ENCODE assay signal across 8 cellular contexts in the genomic region with DNA sequence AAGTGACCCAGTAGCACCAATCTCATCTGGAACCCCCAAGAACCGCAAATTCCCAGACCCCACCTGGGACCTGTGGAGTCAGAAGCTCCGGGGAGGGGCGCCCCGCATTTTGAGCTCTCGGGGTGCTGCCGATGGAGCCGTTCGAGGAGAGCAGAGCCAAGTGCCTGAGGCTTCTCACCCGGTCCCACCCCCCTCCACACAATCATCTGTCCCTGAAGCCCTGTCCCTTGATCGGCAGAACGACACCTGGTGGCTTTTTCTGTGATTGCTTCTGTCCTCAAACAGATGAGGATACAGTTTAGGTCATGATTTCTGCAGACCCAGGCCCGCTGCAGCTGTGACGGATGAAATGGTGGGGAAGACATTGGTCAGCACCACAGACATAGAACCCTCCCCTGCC.
DNase-seq lines count a peak whose midpoint lies in the region; ATAC-seq, FAIRE-seq and TF ChIP-seq lines count a peak whose summit lies in the region.

No MANE protein-coding gene starts in this region.

- H3K4me3 ChIP-seq in keratinocyte (ENCODE audit: control insufficient read depth in 2 of 3, extremely low read depth in 1 of 3, insufficient read depth in 2 of 3, low read depth in 1 of 3, low read length in 3 of 3) = no peak overlapping the region
- H3K4me3 ChIP-seq in upper lobe of left lung = no peak overlapping the region

- DNase-seq in SIG-M5 treated with dmso at 0.1 percent for 504 hours (lab: John Stamatoyannopoulos, UW; ENCODE audit: unreplicated experiment) (peak; percentile 9), SIG-M5 (lab: John Stamatoyannopoulos, UW) (no peak), NCI-H2227 treated with DMSO at 0.1 percent for 48 hours (lab: John Stamatoyannopoulos, UW) (peak; percentile 75), keratinocyte (ENCODE audit: low read depth, low spot score) (no peak), upper lobe of left lung (no peak)
- peak; percentile 7 to 17 for DNase-seq in activated T-helper 1 cell treated with anti-CD3 and anti-CD28 coated beads, Interleukin-2, amount 50 U/mL, for 16 hours (ENCODE audit: low read depth in 1 of 2, low spot score in 1 of 2)

- H3K4me1 ChIP-seq in keratinocyte (ENCODE audit: control insufficient read depth, extremely low read depth, insufficient read depth, low read length) (no peaks in the 10 kb centered on the region), upper lobe of left lung (peaks cover 0 to 17% (median 0%) of the 10 kb centered on the region in 4 donors)

- 27 to 42% methylated on average over 9 to 13 of the region's 13 CpGs for WGBS in upper lobe of left lung, 2 donors

- FAIRE-seq in keratinocyte (lab: Jason Lieb, UNC) = no peak

- no peaks in the 10 kb centered on the region for H4K20me1 ChIP-seq in keratinocyte (ENCODE audit: control insufficient read depth, extremely low read depth, insufficient read depth, low read length)

- no peak overlapping the region for H2AFZ ChIP-seq in keratinocyte (ENCODE audit: control insufficient read depth, low read length)

- no peak overlapping the region for H3K27ac ChIP-seq in keratinocyte (ENCODE audit: control insufficient read depth, insufficient read depth, low read length)
- H3K27ac ChIP-seq in upper lobe of left lung = no peak overlapping the region

- peak; percentile 21 to 35 (median 33) for TF ChIP-seq CTCF in keratinocyte (optimal IDR thresholded peaks at IDR 0.05 in 1 of 3, IDR thresholded peaks at IDR 0.05 in 1 of 3, conservative IDR thresholded peaks at IDR 0.05 in 1 of 3; ENCODE audit: extremely low read depth in 1 of 3, insufficient read depth in 2 of 3, low read length in 3 of 3)
- peak in 4 of 6 experiments; percentile 23 to 33 (median 26) for TF ChIP-seq CTCF in upper lobe of left lung (IDR thresholded peaks at IDR 0.05)

- no peak overlapping the region for H3K4me2 ChIP-seq in keratinocyte (ENCODE audit: control insufficient read depth, extremely low read depth, insufficient read depth, low read depth, low read length)

- H3K9me3 ChIP-seq in keratinocyte (ENCODE audit: control insufficient read depth, low read depth, low read length) = peaks cover 1% of the 10 kb centered on the region
- no peaks in the 10 kb centered on the region for H3K9me3 ChIP-seq in upper lobe of left lung

- no peak overlapping the region for H3K9ac ChIP-seq in keratinocyte (ENCODE audit: control insufficient read depth, extremely low read depth, insufficient read depth, low read length)

- H3K27me3 ChIP-seq in keratinocyte (ENCODE audit: control insufficient read depth, extremely low read depth, insufficient read depth, low read length) = peaks cover 12% of the 10 kb centered on the region
- no peaks in the 10 kb centered on the region for H3K27me3 ChIP-seq in upper lobe of left lung

- TF ChIP-seq EP300 in upper lobe of left lung (IDR thresholded peaks at IDR 0.05) = no peak

- no peak for ATAC-seq in upper lobe of left lung (ENCODE audit: low FRiP score in 2 of 2)
- no peak for ATAC-seq in HG03457 (IDR thresholded peaks at IDR 0.05; ENCODE audit: unreplicated experiment)
- ATAC-seq in GM21423 (IDR thresholded peaks at IDR 0.05; ENCODE audit: unreplicated experiment) = no peak

- H3K36me3 ChIP-seq in keratinocyte (ENCODE audit: control insufficient read depth in 2 of 2, extremely low read depth in 1 of 2, insufficient read depth in 2 of 2, low read length in 2 of 2) (no peaks in the 10 kb centered on the region), upper lobe of left lung (no peaks in the 10 kb centered on the region)

- dilution Hi-C loops in keratinocyte (cut with MboI; ENCODE audit: extremely low pct_ligation_motif_present, low sequenced_read_pairs) = no loop called here

- no peaks in the 10 kb centered on the region for H3K9me1 ChIP-seq in keratinocyte (ENCODE audit: control insufficient read depth, extremely low read depth, insufficient read depth, low read length)

- no peaks in the 10 kb centered on the region for H3K79me2 ChIP-seq in keratinocyte (ENCODE audit: control insufficient read depth, insufficient read depth, low read length)

- TF ChIP-seq POLR2A in upper lobe of left lung (IDR thresholded peaks at IDR 0.05) = no peak

Comparison
In these comparisons a context has a peak if more than half of its experiments do, and no peak if none do; other contexts are left out.
1. DNase-seq: peak in SIG-M5 treated with dmso at 0.1 percent for 504 hours (single experiment), NCI-H2227 treated with DMSO at 0.1 percent for 48 hours (single experiment) and activated T-helper 1 cell treated with anti-CD3 and anti-CD28 coated beads, Interleukin-2, amount 50 U/mL, for 16 hours (2 of 2); none in SIG-M5 (single experiment), keratinocyte (single experiment) and upper lobe of left lung (0 of 2).